Comparison of ENCODE assay signal across 19 cellular contexts in the genomic region with DNA sequence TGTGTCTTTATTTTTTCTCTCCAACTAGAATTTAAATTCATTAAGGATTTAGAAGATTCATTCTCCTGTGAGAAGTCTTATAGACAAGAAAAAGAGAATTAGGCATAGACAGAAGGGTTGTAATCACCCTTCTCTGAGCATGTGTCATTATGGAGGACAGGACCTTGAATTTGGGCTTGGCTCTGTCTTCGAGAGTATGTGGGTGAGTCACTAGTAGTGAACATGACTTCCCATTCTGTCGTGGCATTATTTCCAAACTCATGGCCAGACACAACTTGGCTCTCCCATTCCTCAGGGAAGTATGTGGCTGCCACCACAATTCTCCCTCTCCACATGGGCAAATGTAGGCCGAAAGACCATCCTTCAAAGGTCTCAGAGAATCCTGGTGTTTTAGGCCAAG. TPM values are rescaled to one million over a fixed set of nuclear protein-coding genes. Genes with fewer than 3 reads are reported as not detected.
DNase-seq lines count a peak whose midpoint lies in the region; ATAC-seq and TF ChIP-seq lines count a peak whose summit lies in the region.
"Had no signal": no experiment of that assay in that cellular context is flagged by ENCODE, and none has a peak within 500 bp of the region (broad histone marks: within the 10 kb centered on the region; RNA-seq: fewer than 3 reads in every experiment).

No MANE protein-coding gene starts in this region.

- no peaks in the 10 kb centered on the region for H3K36me3 Mint-ChIP-seq in Caco-2 (ENCODE audit: insufficient read depth, unreplicated experiment)

- peaks cover 3% of the 10 kb centered on the region for H3K36me3 ChIP-seq in mammary epithelial cell (ENCODE audit: insufficient read depth, low read length)
- peaks cover 2 to 3% of the 10 kb centered on the region in 2 experiments for H3K36me3 ChIP-seq in mesenchymal stem cell (ENCODE audit: control insufficient read depth in 1 of 2, insufficient read depth in 2 of 2, low read depth in 1 of 2, low read length in 2 of 2)
- peaks cover 14% of the 10 kb centered on the region for H3K36me3 ChIP-seq in lower lobe of right lung
- no peaks in the 10 kb centered on the region for H3K36me3 ChIP-seq in Caco-2 (ENCODE audit: control insufficient read depth, insufficient read depth, low read length)
- H3K36me3 ChIP-seq: vagina had no signal

- no peak overlapping the region for H2BK5ac ChIP-seq in mesenchymal stem cell (ENCODE audit: low read depth, low read length, poor library complexity, severe bottlenecking)

- no peak overlapping the region for H2AK5ac ChIP-seq in mesenchymal stem cell (ENCODE audit: low read length, severe bottlenecking)

- no peak overlapping the region for H3K4me2 ChIP-seq in mammary epithelial cell (ENCODE audit: insufficient read depth, low read depth, low read length)
- no peak overlapping the region for H3K4me2 ChIP-seq in mesenchymal stem cell (ENCODE audit: low read length, poor library complexity, severe bottlenecking)

- no peak overlapping the region for H3K18ac ChIP-seq in mesenchymal stem cell (ENCODE audit: low read depth in 1 of 2, low read length in 2 of 2)

- H3K4me3 Mint-ChIP-seq in Caco-2 (ENCODE audit: unreplicated experiment) = no peak overlapping the region
- H3K4me3 Mint-ChIP-seq: central memory CD8-positive, alpha-beta T cell; H9; naive thymus-derived CD4-positive, alpha-beta T cell; T-helper 17 cell had no signal

- no peak overlapping the region for H3K23ac ChIP-seq in mesenchymal stem cell (ENCODE audit: low read length in 2 of 2)

- H3K9ac ChIP-seq in mammary epithelial cell (ENCODE audit: insufficient read depth, low read length) (peak overlapping the region; percentile 2), mesenchymal stem cell (ENCODE audit: low read length) (no peak overlapping the region)

- no peak overlapping the region for H2BK120ac ChIP-seq in mesenchymal stem cell (ENCODE audit: low read depth, low read length)

- H3K27me3 Mint-ChIP-seq in Caco-2 (ENCODE audit: insufficient read depth, unreplicated experiment) = no peaks in the 10 kb centered on the region
- H3K27me3 Mint-ChIP-seq: central memory CD8-positive, alpha-beta T cell; T-helper 17 cell had no signal

- H3K4me1 Mint-ChIP-seq in Caco-2 (ENCODE audit: low read depth, unreplicated experiment) = no peaks in the 10 kb centered on the region
- H3K4me1 Mint-ChIP-seq: central memory CD8-positive, alpha-beta T cell; naive thymus-derived CD4-positive, alpha-beta T cell had no signal

- H4K20me1 ChIP-seq in mammary epithelial cell (ENCODE audit: insufficient read depth, low read length) = no peaks in the 10 kb centered on the region

- no peak overlapping the region for H3K4me3 ChIP-seq in AG10803 (ENCODE audit: low read length)
- H3K4me3 ChIP-seq in mammary epithelial cell (replicated peaks in 1 of 3; ENCODE audit: insufficient read depth in 1 of 3, low read depth in 2 of 3, low read length in 3 of 3) = no peak overlapping the region
- H3K4me3 ChIP-seq in mesenchymal stem cell (ENCODE audit: insufficient read depth in 1 of 2, low read depth in 1 of 2, low read length in 2 of 2) = no peak overlapping the region
- H3K4me3 ChIP-seq in lower lobe of right lung = no peak overlapping the region
- no peak overlapping the region for H3K4me3 ChIP-seq in Caco-2 (ENCODE audit: low read depth, low read length)
- H3K4me3 ChIP-seq: vagina had no signal

- CTCF ChIA-PET in mammary epithelial cell (lab: Charles Lee; ENCODE audit: low non-redundant PET) (no interaction called here), Caco-2 (lab: Charles Lee) (interaction anchor here (0.5 kb wide), 1 partner anchor 182 kb away, joined by 3 read pairs; no protein-coding TSS in a partner anchor)

- H3K27ac ChIP-seq in mammary epithelial cell (ENCODE audit: insufficient read depth, low read depth, low read length) = peak overlapping the region; percentile 60
- no peak overlapping the region for H3K27ac ChIP-seq in mesenchymal stem cell (ENCODE audit: low read length, poor library complexity, severe bottlenecking)
- H3K27ac ChIP-seq in lower lobe of right lung = no peak overlapping the region
- H3K27ac ChIP-seq: vagina had no signal

- no peaks in the 10 kb centered on the region for H3K9me3 Mint-ChIP-seq in Caco-2 (ENCODE audit: unreplicated experiment)
- H3K9me3 Mint-ChIP-seq: central memory CD8-positive, alpha-beta T cell; H9; naive thymus-derived CD4-positive, alpha-beta T cell had no signal

- intact Hi-C loops in mammary epithelial cell (cut with micrococcal nuclease) (loop anchor here (1.0 kb wide), 1 partner anchor 159 kb away; no protein-coding TSS in a partner anchor), lower lobe of right lung (cut with DNase I) (no loop called here), Caco-2 (cut with micrococcal nuclease; ENCODE audit: unreplicated experiment) (no loop called here)

- H2BK12ac ChIP-seq in mesenchymal stem cell (ENCODE audit: low read length in 2 of 2) = no peak overlapping the region

- in situ Hi-C loops in mammary epithelial cell (cut with MboI; ENCODE audit: low sequenced_read_pairs in 2 of 2) = no loop called here

- TSS peak; percentile 39 for BruUV-seq in mammary epithelial cell (replicated peaks; lab: Mats Ljungman, UMichigan)
- BruUV-seq in Caco-2 (replicated peaks; lab: Mats Ljungman, UMichigan) = no TSS peak

- WGBS in mammary epithelial cell (ENCODE audit: low coverage, missing lambda C conversion rate) = 22% methylated on average over 3 of the region's 3 CpGs
- WGBS in mesenchymal stem cell = 45% methylated on average over 3 of the region's 3 CpGs

- no peak overlapping the region for H4K91ac ChIP-seq in mesenchymal stem cell (ENCODE audit: low read length)

- ATAC-seq in lower lobe of right lung = no peak
- no peak for ATAC-seq in HG02610 (IDR thresholded peaks at IDR 0.05; ENCODE audit: unreplicated experiment)
- ATAC-seq: naive thymus-derived CD4-positive, alpha-beta T cell; T-helper 17 cell had no signal

- DNase-seq in AG10803 (ENCODE audit: low read depth) (peak; percentile 67), LHCN-M2 (ENCODE audit: low read depth) (peak; percentile 73), mammary epithelial cell (peak; percentile 79), mesenchymal stem cell (peak; percentile 41), 8988T (no peak), lower lobe of right lung (no peak), Caco-2 (no peak)
- DNase-seq: activated CD4-positive, CD25-positive, alpha-beta regulatory T cell treated with anti-CD3 and anti-CD28 coated beads, Interleukin-2, amount 50 U/mL, for 72 hours; activated naive CD4-positive, alpha-beta T cell treated with Interleukin-2 at 50 U/mL for 16 hours; H9; naive thymus-derived CD4-positive, alpha-beta T cell; NCI-H187; right cardiac atrium; SHP77; stimulated activated CD4-positive, alpha-beta T cell treated with anti-CD3 and anti-CD28 coated beads, Interleukin-4, amount 100 ng/mL, for 4 hours; T-helper 17 cell had no signal

- dilution Hi-C loops in mammary epithelial cell (cut with HindIII; ENCODE audit: low sequenced_read_pairs) = no loop called here

- H3K27me3 ChIP-seq in mammary epithelial cell (ENCODE audit: insufficient read depth, low read length) (no peaks in the 10 kb centered on the region), mesenchymal stem cell (ENCODE audit: control insufficient read depth in 1 of 2, insufficient read depth in 1 of 2, low read length in 2 of 2) (peaks cover 0 to 11% of the 10 kb centered on the region in 2 experiments), lower lobe of right lung (ENCODE audit: low read depth) (no peaks in the 10 kb centered on the region), Caco-2 (replicated peaks; ENCODE audit: control insufficient read depth, insufficient read depth, low read length) (no peaks in the 10 kb centered on the region)
- H3K27me3 ChIP-seq: vagina had no signal

- no peaks in the 10 kb centered on the region for H3K79me2 ChIP-seq in mammary epithelial cell (ENCODE audit: insufficient read depth, low read length)

- H4K8ac ChIP-seq in mesenchymal stem cell (ENCODE audit: low read length) = no peak overlapping the region

- H2BK15ac ChIP-seq in mesenchymal stem cell (ENCODE audit: low read depth, poor library complexity, severe bottlenecking) = no peak overlapping the region

- no peak overlapping the region for H3K14ac ChIP-seq in mesenchymal stem cell (ENCODE audit: low read length in 2 of 2)

- no peak overlapping the region for H3K4ac ChIP-seq in mesenchymal stem cell (ENCODE audit: low read depth in 1 of 2, low read length in 2 of 2)

- POLR2A ChIA-PET in Caco-2 (lab: Charles Lee) = no interaction called here

- no peak overlapping the region for H3K27ac Mint-ChIP-seq in Caco-2 (ENCODE audit: unreplicated experiment)
- H3K27ac Mint-ChIP-seq: H9, T-helper 17 cell had no signal

- H3K4me1 ChIP-seq in mammary epithelial cell (ENCODE audit: insufficient read depth, low read length) = peaks cover 56% of the 10 kb centered on the region
- no peaks in the 10 kb centered on the region for H3K4me1 ChIP-seq in mesenchymal stem cell (ENCODE audit: control insufficient read depth, insufficient read depth, low read depth, low read length)
- H3K4me1 ChIP-seq in lower lobe of right lung = no peaks in the 10 kb centered on the region
- H3K4me1 ChIP-seq in Caco-2 = no peaks in the 10 kb centered on the region
- H3K4me1 ChIP-seq: vagina had no signal

- TF ChIP-seq CTCF in AG10803 (conservative IDR thresholded peaks at IDR 0.05; ENCODE audit: low read length) = no peak
- TF ChIP-seq CTCF in mammary epithelial cell (conservative IDR thresholded peaks at IDR 0.05 in 1 of 2, IDR thresholded peaks at IDR 0.05 in 1 of 2; ENCODE audit: extremely low read depth in 1 of 2, insufficient read depth in 1 of 2, low read depth in 1 of 2, low read length in 2 of 2) = no peak
- no peak for TF ChIP-seq CTCF in lower lobe of right lung (IDR thresholded peaks at IDR 0.05)
- no peak for TF ChIP-seq CTCF in Caco-2 (IDR thresholded peaks at IDR 0.05; ENCODE audit: insufficient read depth in 1 of 2, low read depth in 1 of 2, low read length in 1 of 2, severe bottlenecking in 1 of 2, unreplicated experiment in 1 of 2)

- H2AFZ ChIP-seq in mammary epithelial cell (ENCODE audit: low read depth, low read length) (peak overlapping the region; percentile 18), mesenchymal stem cell (ENCODE audit: low read depth, low read length) (no peak overlapping the region)

- no peaks in the 10 kb centered on the region for H3K79me1 ChIP-seq in mesenchymal stem cell (replicated peaks; ENCODE audit: low read length, poor library complexity, severe bottlenecking)

- H3K9me3 ChIP-seq in mammary epithelial cell (replicated peaks; ENCODE audit: insufficient read depth, low read length) (no peaks in the 10 kb centered on the region), mesenchymal stem cell (ENCODE audit: control insufficient read depth, low read length) (no peaks in the 10 kb centered on the region), lower lobe of right lung (no peaks in the 10 kb centered on the region), Caco-2 (no peaks in the 10 kb centered on the region)
- H3K9me3 ChIP-seq: vagina had no signal

RNA-seq across cellular contexts. Expression of a gene that starts 14.3 kb away (rescaled TPM):
- total RNA-seq in LHCN-M2 (2014; rRNA removed) = not detected in 2 replicates
- polyA plus RNA-seq in LHCN-M2 (2012) = 0.02 TPM
- total RNA-seq in mammary epithelial cell = 1 to 10 TPM; 1.5 to 2.3 TPM
- polyA plus RNA-seq in mammary epithelial cell = 2.5 TPM
- 4.5 TPM for polyA minus RNA-seq in mammary epithelial cell
- not detected for polyA plus RNA-seq in mesenchymal stem cell (2013, experiment 1 of 2)
- 0.01 TPM for polyA plus RNA-seq in mesenchymal stem cell (2013, experiment 2 of 2)
- 0.41 TPM for total RNA-seq in lower lobe of right lung
- 0.11 and 0.16 TPM in 2 replicates for total RNA-seq in Caco-2 (2022)

RNA-seq across cellular contexts. Expression of a gene that starts 58.9 kb away (rescaled TPM):
- 14.0 and 15.2 TPM in 2 replicates for total RNA-seq in LHCN-M2 (2014; rRNA removed)
- 8.1 TPM for polyA plus RNA-seq in LHCN-M2 (2012)
- 10 to 100 TPM; 32.5 to 36.5 TPM for total RNA-seq in mammary epithelial cell
- 23.8 TPM for polyA plus RNA-seq in mammary epithelial cell
- 98.7 TPM for polyA minus RNA-seq in mammary epithelial cell
- 8.1 TPM for polyA plus RNA-seq in mesenchymal stem cell (2013, experiment 1 of 2)
- polyA plus RNA-seq in mesenchymal stem cell (2013, experiment 2 of 2) = 8.0 TPM
- total RNA-seq in lower lobe of right lung = 17.6 TPM
- total RNA-seq in Caco-2 (2022) = 19.4 and 20.8 TPM in 2 replicates

Comparison
In these comparisons a context has a peak if more than half of its experiments do, and no peak if none do; other contexts are left out.
1. DNase-seq: peak in AG10803 (single experiment), LHCN-M2 (single experiment), mammary epithelial cell (single experiment) and mesenchymal stem cell (single experiment); none in 8988T (single experiment), lower lobe of right lung (single experiment) and Caco-2 (0 of 2).